ENCODE assay signal across 14 cellular contexts in genomic region chr1:231523816-231524215, GRCh38.
"Had no signal": no experiment of that assay in that cellular context is flagged by ENCODE, and none has a peak within 500 bp of the region (broad histone marks: within the 10 kb centered on the region; RNA-seq: fewer than 3 reads in every experiment).

No MANE protein-coding gene starts in this region.

- H3K4me3 Mint-ChIP-seq: activated CD4-positive, alpha-beta T cell treated with anti-CD3 and anti-CD28 coated beads, Interleukin-2, amount 10 ng/mL, durations not matched to agents 7 days and 5 days; stimulated activated naive CD8-positive, alpha-beta T cell treated with anti-CD3 and anti-CD28 coated beads, Interleukin-15, Interleukin-2, amounts not matched to agents 100 ng/mL and 50 ng/mL, for 24 hours had no signal

- H3K27me3 Mint-ChIP-seq: activated CD4-positive, alpha-beta T cell treated with anti-CD3 and anti-CD28 coated beads, Interleukin-2, amount 10 ng/mL, durations not matched to agents 7 days and 5 days; stimulated activated naive CD8-positive, alpha-beta T cell treated with anti-CD3 and anti-CD28 coated beads, Interleukin-15, Interleukin-2, amounts not matched to agents 100 ng/mL and 50 ng/mL, for 24 hours had no signal

- H3K27me3 ChIP-seq: adrenal gland, gastrocnemius medialis, left lung had no signal

- H3K27ac Mint-ChIP-seq: activated CD4-positive, alpha-beta T cell treated with anti-CD3 and anti-CD28 coated beads, Interleukin-2, amount 10 ng/mL, durations not matched to agents 7 days and 5 days; stimulated activated naive CD8-positive, alpha-beta T cell treated with anti-CD3 and anti-CD28 coated beads, Interleukin-15, Interleukin-2, amounts not matched to agents 100 ng/mL and 50 ng/mL, for 24 hours had no signal

- H3K9me3 Mint-ChIP-seq: activated CD4-positive, alpha-beta T cell treated with anti-CD3 and anti-CD28 coated beads, Interleukin-2, amount 10 ng/mL, durations not matched to agents 7 days and 5 days; stimulated activated naive CD8-positive, alpha-beta T cell treated with anti-CD3 and anti-CD28 coated beads, Interleukin-15, Interleukin-2, amounts not matched to agents 100 ng/mL and 50 ng/mL, for 24 hours had no signal

- H3K36me3 ChIP-seq: adrenal gland, gastrocnemius medialis, left lung had no signal

- H3K9me3 ChIP-seq: adrenal gland, gastrocnemius medialis, left lung had no signal

- DNase-seq: activated CD4-positive, alpha-beta T cell treated with anti-CD3 and anti-CD28 coated beads, Interleukin-2, amount 10 ng/mL, durations not matched to agents 7 days and 5 days; activated CD4-positive, CD25-positive, alpha-beta regulatory T cell; activated CD8-positive, alpha-beta memory T cell treated with anti-CD3 and anti-CD28 coated beads for 24 hours; activated naive CD4-positive, alpha-beta T cell treated with anti-CD3 and anti-CD28 coated beads, Interleukin-2, amount 50 U/mL, for 16 hours; caudate nucleus; cortex of kidney; effector memory CD4-positive, alpha-beta T cell; gastrocnemius medialis; left lung; stimulated activated CD4-positive, alpha-beta T cell treated with anti-CD3 and anti-CD28 coated beads, Interleukin-15, amount 100 ng/mL, for 24 hours; stimulated activated CD4-positive, alpha-beta T cell treated with anti-CD3 and anti-CD28 coated beads, Interleukin-4, amount 100 ng/mL, for 24 hours had no signal

- H3K4me3 ChIP-seq: adrenal gland, gastrocnemius medialis, left lung had no signal

- FAIRE-seq: keratinocyte had no signal

- H3K27ac ChIP-seq: gastrocnemius medialis had no signal
